ENCODE assay signal across 1 cellular context in the genomic region with DNA sequence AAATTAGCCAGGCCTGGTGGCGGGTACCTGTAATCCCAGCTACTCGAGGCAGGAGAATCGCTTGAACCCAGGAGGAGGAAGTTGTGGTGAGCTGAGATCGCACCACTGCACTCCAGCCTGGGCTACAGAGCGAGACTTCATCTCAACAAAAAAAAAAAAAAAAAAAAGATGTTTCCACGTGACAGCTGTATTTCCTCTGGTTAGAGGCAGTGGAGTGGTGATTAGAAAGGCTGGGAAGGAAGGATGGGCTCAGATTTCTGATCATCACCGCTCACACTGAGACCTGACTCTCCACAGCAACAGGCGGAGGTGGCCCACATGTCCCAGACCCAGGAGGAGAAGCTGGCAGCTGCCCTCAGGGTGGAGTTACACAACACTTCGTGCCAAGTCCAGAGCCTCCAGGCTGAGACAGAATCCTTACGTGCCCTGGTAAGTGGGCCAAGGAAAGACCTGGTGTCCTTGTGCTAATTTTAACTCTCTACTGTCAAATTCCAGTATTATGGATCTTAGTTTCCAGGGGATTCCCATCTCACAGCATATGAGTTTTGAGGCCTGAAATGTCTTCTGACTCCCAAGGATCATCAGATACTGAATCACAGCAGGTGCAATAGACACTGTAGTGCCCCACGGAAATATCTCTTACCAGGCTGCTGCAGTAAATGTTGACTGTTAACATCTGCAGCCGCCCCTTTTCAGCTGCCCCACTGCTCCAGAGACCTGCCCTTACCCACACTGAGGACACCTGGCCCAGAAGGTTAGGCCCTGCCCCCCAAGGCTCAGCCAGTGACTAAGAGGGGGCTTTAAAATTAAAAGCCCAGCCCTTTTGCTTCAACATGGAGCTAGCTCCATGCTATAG.
TF ChIP-seq lines count a peak whose summit lies in the region.

No MANE protein-coding gene starts in this region.

TF ChIP-seq in GM23338, 12 proteins besides CTCF, POLR2A, EP300 and RAD21 (continued from another document):
- TF ChIP-seq EZH2 (IDR thresholded peaks at IDR 0.05; ENCODE audit: low read depth, unreplicated experiment) (no peak), CREB1 (CRISPR knock-in tag; IDR thresholded peaks at IDR 0.05; ENCODE audit: low read depth) (no peak), EZH2phosphoT487 (IDR thresholded peaks at IDR 0.05; ENCODE audit: unreplicated experiment) (no peak), JUNB (IDR thresholded peaks at IDR 0.05; ENCODE audit: unreplicated experiment) (no peak)
TF ChIP-seq in GM23338: peak in this region for 0.
